Comparison of ENCODE assay signal across 21 cellular contexts in the genomic region with DNA sequence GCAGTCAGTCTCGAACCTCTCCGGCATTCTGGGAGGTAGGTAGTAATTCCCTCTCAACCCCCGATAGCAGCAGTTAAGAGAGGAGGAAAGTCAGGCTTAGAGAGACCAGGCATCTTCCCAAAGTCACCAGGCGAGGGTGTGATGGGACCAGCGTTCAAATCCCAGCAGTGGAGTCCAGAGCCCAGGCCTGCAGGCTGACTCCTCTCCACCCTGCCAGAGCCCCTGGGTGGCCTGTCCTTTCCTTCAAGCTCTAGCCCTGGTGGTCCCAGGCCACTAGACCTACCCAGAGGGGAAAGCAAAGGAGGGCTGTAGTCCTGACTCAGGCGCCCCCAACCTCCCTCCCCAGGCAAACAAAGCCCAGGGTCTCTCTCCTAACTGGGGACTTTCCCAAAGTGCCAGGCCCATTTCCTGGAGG. TPM values are rescaled to one million over a fixed set of nuclear protein-coding genes. Genes with fewer than 3 reads are reported as not detected.
DNase-seq lines count a peak whose midpoint lies in the region; ATAC-seq and TF ChIP-seq lines count a peak whose summit lies in the region.
"Had no signal": no experiment of that assay in that cellular context is flagged by ENCODE, and none has a peak within 500 bp of the region (broad histone marks: within the 10 kb centered on the region; RNA-seq: fewer than 3 reads in every experiment).

No MANE protein-coding gene starts in this region.

- 0 out of 2 replicates have a peak overlapping the region, but pooled peaks have one; percentile 3 for H3K27ac ChIP-seq in WERI-Rb-1
- H3K27ac ChIP-seq: neutrophil, sigmoid colon, upper lobe of left lung had no signal

- DNase-seq in AG08395 (ENCODE audit: low spot score): peak; percentile 17
- peak; percentile 10 for DNase-seq in HFFc6
- peak; percentile 62 for DNase-seq in WERI-Rb-1
- DNase-seq in left lobe of liver (ENCODE audit: low spot score): no peak
- DNase-seq in head of caudate nucleus: no peak
- no peak for DNase-seq in GM19240 (ENCODE audit: insufficient read length, low spot score)
- no peak for DNase-seq in immature natural killer cell
- DNase-seq: activated CD4-positive, alpha-beta T cell treated with anti-CD3 and anti-CD28 coated beads for 48 hours; activated T-cell treated with anti-CD3 and anti-CD28 coated beads for 4 hours; NCI-H2029 treated with DMSO at 0.1 percent for 48 hours; sigmoid colon; T-helper 17 cell had no signal

- no peaks in the 10 kb centered on the region for H3K36me3 Mint-ChIP-seq in HFFc6 (ENCODE audit: low read depth)
- no peaks in the 10 kb centered on the region for H3K36me3 Mint-ChIP-seq in immature natural killer cell
- H3K36me3 Mint-ChIP-seq: activated naive CD8-positive, alpha-beta T cell; stimulated activated effector memory CD8-positive, alpha-beta T cell treated with anti-CD3 and anti-CD28 coated beads, Interleukin-12 subunit alpha, Interleukin-12 subunit beta, amount 100 ng/mL, for 72 hours had no signal

- no peaks in the 10 kb centered on the region for H3K27me3 ChIP-seq in WERI-Rb-1 (ENCODE audit: insufficient read depth, low read depth, severe bottlenecking)
- H3K27me3 ChIP-seq: upper lobe of left lung had no signal

- intact Hi-C loops in head of caudate nucleus (cut with DNase I): no loop called here

- H3K27me3 Mint-ChIP-seq in HFFc6 (ENCODE audit: insufficient read depth) (peaks cover 12% of the 10 kb centered on the region), immature natural killer cell (ENCODE audit: low read depth in 3 of 3) (peaks cover 0 to 3% (median 2%) of the 10 kb centered on the region in 3 donors)

- no peaks in the 10 kb centered on the region for H3K36me3 ChIP-seq in WERI-Rb-1
- H3K36me3 ChIP-seq: neutrophil, sigmoid colon, upper lobe of left lung had no signal

- H3K9me3 Mint-ChIP-seq in HFFc6 (no peaks in the 10 kb centered on the region), immature natural killer cell (no peaks in the 10 kb centered on the region)
- H3K9me3 Mint-ChIP-seq: stimulated activated effector memory CD8-positive, alpha-beta T cell treated with anti-CD3 and anti-CD28 coated beads, Interleukin-12 subunit alpha, Interleukin-12 subunit beta, amount 100 ng/mL, for 72 hours had no signal

- no peaks in the 10 kb centered on the region for H3K9me3 ChIP-seq in WERI-Rb-1 (ENCODE audit: severe bottlenecking)
- H3K9me3 ChIP-seq: neutrophil, sigmoid colon, upper lobe of left lung had no signal

- H3K4me1 Mint-ChIP-seq in HFFc6 (ENCODE audit: low read depth) (no peaks in the 10 kb centered on the region), immature natural killer cell (no peaks in the 10 kb centered on the region)
- H3K4me1 Mint-ChIP-seq: stimulated activated effector memory CD8-positive, alpha-beta T cell treated with anti-CD3 and anti-CD28 coated beads, Interleukin-12 subunit alpha, Interleukin-12 subunit beta, amount 100 ng/mL, for 72 hours had no signal

- ATAC-seq in left lobe of liver: peak; percentile 14
- no peak for ATAC-seq in GM19397 (IDR thresholded peaks at IDR 0.05; ENCODE audit: unreplicated experiment)
- ATAC-seq: T-helper 17 cell had no signal

- TF ChIP-seq CTCF in HFFc6 (IDR thresholded peaks at IDR 0.05) (peak; percentile 16; the same call in 1 of the 2 replicates), WERI-Rb-1 (IDR thresholded peaks at IDR 0.05; ENCODE audit: low read depth, low read length) (peak; percentile 52)

- no peak overlapping the region for H3K4me3 ChIP-seq in WERI-Rb-1 (ENCODE audit: low read depth, low read length)
- H3K4me3 ChIP-seq: sigmoid colon, upper lobe of left lung had no signal

- no peak overlapping the region for H3K27ac Mint-ChIP-seq in HFFc6
- peak overlapping the region in 1 of 6 donors; percentile 31 for H3K27ac Mint-ChIP-seq in immature natural killer cell
- H3K27ac Mint-ChIP-seq: activated naive CD8-positive, alpha-beta T cell; stimulated activated effector memory CD8-positive, alpha-beta T cell treated with anti-CD3 and anti-CD28 coated beads, Interleukin-12 subunit alpha, Interleukin-12 subunit beta, amount 100 ng/mL, for 72 hours; T-helper 17 cell had no signal

- H3K4me3 Mint-ChIP-seq in HFFc6 (no peak overlapping the region), immature natural killer cell (no peak overlapping the region)
- H3K4me3 Mint-ChIP-seq: activated naive CD8-positive, alpha-beta T cell; stimulated activated effector memory CD8-positive, alpha-beta T cell treated with anti-CD3 and anti-CD28 coated beads, Interleukin-12 subunit alpha, Interleukin-12 subunit beta, amount 100 ng/mL, for 72 hours had no signal

RNA-seq across cellular contexts. Expression of a gene that starts 4.2 kb away (rescaled TPM):
- not detected for total RNA-seq in HFFc6 (2021; fragmentation: NEBNext Ultra II Directional; extraction: Animal tissue kit (Norgen Biotek cat#: 25700))
- 0.40 TPM for total RNA-seq in left lobe of liver
- not detected for polyA plus RNA-seq in immature natural killer cell
- total RNA-seq: bronchial epithelial cell, fibroblast of villous mesenchyme, MCF 10A, mesenteric fat pad, sigmoid colon, T-helper 17 cell had no signal

Comparison
In these comparisons a context has a peak if more than half of its experiments do, and no peak if none do; other contexts are left out.
1. DNase-seq: peak in AG08395 (single experiment), HFFc6 (single experiment) and WERI-Rb-1 (single experiment); none in left lobe of liver (single experiment), head of caudate nucleus (0 of 42), GM19240 (single experiment) and immature natural killer cell (0 of 3).